In genomic region chr2:128027278-128027800, GRCh38 we compare ENCODE assay signal across 8 cellular contexts. TPM values are rescaled to one million over a fixed set of nuclear protein-coding genes. Genes with fewer than 3 reads are reported as not detected.
DNase-seq lines count a peak whose midpoint lies in the region; ATAC-seq and TF ChIP-seq lines count a peak whose summit lies in the region.

No MANE protein-coding gene starts in this region.

- intact Hi-C loops in CD14-positive monocyte (cut with micrococcal nuclease) (loop anchor here (5.0 to 10.0 kb wide), 4 partner anchors 65 to 505 kb away; partner anchors contain the start of genes AMMECR1L (in 1 of the 2) and UGGT1 (in 1 of the 2)), dorsolateral prefrontal cortex (cut with DNase I) (loop anchor here (5.0 to 10.0 kb wide), 5 partner anchors 65 to 325 kb away; partner anchors contain the start of genes SFT2D3 (in 2 of the 2), UGGT1 (in 2 of the 2) and AMMECR1L (in 1 of the 2)), lower leg skin (cut with DNase I; ENCODE audit: low total_unique reads) (no loop called here)
- intact Hi-C loops in activated CD4-positive, alpha-beta memory T cell treated with anti-CD3 and anti-CD28 coated beads for 36 hours (cut with micrococcal nuclease), result loop anchor here (1.0 to 10.0 kb wide), 7 partner anchors 141 to 943 kb away; partner anchors contain the start of genes HS6ST1, IWS1, MAP3K2 and POLR2D

- H3K9me3 Mint-ChIP-seq in CD14-positive monocyte, result peaks cover 3 to 10% (median 8%) of the 10 kb centered on the region in 7 donors
- peaks cover 4% of the 10 kb centered on the region for H3K9me3 Mint-ChIP-seq in activated CD4-positive, alpha-beta memory T cell treated with anti-CD3 and anti-CD28 coated beads for 36 hours

- peak; percentile 81 for ATAC-seq in GM19455 (IDR thresholded peaks at IDR 0.05; ENCODE audit: unreplicated experiment)
- ATAC-seq in HG03575 (IDR thresholded peaks at IDR 0.05; ENCODE audit: extremely low read depth, insufficient number of reproducible peaks, low FRiP score, unreplicated experiment), result peak; percentile 43

- DNase-seq in CD14-positive monocyte (ENCODE audit: low spot score) (peak; percentile 99), NCI-H774 (lab: John Stamatoyannopoulos, UW) (peak; percentile 97), dorsolateral prefrontal cortex (peak; percentile 98 to 100 (median 99)), lower leg skin (ENCODE audit: low spot score in 2 of 2) (peak; percentile 99 to 100)
- DNase-seq in activated CD4-positive, alpha-beta memory T cell treated with anti-CD3 and anti-CD28 coated beads for 36 hours, result peak; percentile 100
- DNase-seq in stimulated activated CD4-positive, alpha-beta T cell treated with anti-CD3 and anti-CD28 coated beads, Interleukin-4, amount 100 ng/mL, for 24 hours, result peak; percentile 98

- peak overlapping the region; percentile 77 to 91 (median 89) for H3K27ac Mint-ChIP-seq in CD14-positive monocyte
- H3K27ac Mint-ChIP-seq in activated CD4-positive, alpha-beta memory T cell treated with anti-CD3 and anti-CD28 coated beads for 36 hours, result peak overlapping the region; percentile 80

- no peak for TF ChIP-seq CTCF in CD14-positive monocyte (IDR thresholded peaks at IDR 0.05)
- no peak for TF ChIP-seq CTCF in dorsolateral prefrontal cortex (IDR thresholded peaks at IDR 0.05 in 54 of 56, conservative IDR thresholded peaks at IDR 0.05 in 2 of 56; ENCODE audit: low read depth in 1 of 56, partially characterized antibody in 56 of 56)
- TF ChIP-seq CTCF in lower leg skin (IDR thresholded peaks at IDR 0.05), result no peak

- H3K4me3 ChIP-seq in dorsolateral prefrontal cortex, result peak overlapping the region; percentile 72 to 98 (median 92)
- H3K4me3 ChIP-seq in lower leg skin (ENCODE audit: low read depth, poor library complexity, severe bottlenecking), result peak overlapping the region; percentile 78

- peak overlapping the region; percentile 85 to 88 for H3K4me3 Mint-ChIP-seq in CD14-positive monocyte
- peak overlapping the region; percentile 97 for H3K4me3 Mint-ChIP-seq in activated CD4-positive, alpha-beta memory T cell treated with anti-CD3 and anti-CD28 coated beads for 36 hours

- POLR2A ChIA-PET in activated CD4-positive, alpha-beta memory T cell treated with anti-CD3 and anti-CD28 coated beads for 36 hours (lab: Charles Lee), result interaction anchor here (2.2 kb wide), 1 partner anchor 64 kb away, joined by 17 read pairs; the partner anchor contains the start of gene UGGT1

- WGBS in lower leg skin, 2 donors, result 0% methylated on average over 9 to 14 of the region's 51 CpGs

- peak overlapping the region; percentile 70 to 98 (median 95) for H3K27ac ChIP-seq in dorsolateral prefrontal cortex

- H3K4me1 Mint-ChIP-seq in CD14-positive monocyte, result peaks cover 22% of the 10 kb centered on the region
- peaks cover 16% of the 10 kb centered on the region for H3K4me1 Mint-ChIP-seq in activated CD4-positive, alpha-beta memory T cell treated with anti-CD3 and anti-CD28 coated beads for 36 hours (ENCODE audit: low read depth)

- H3K27me3 ChIP-seq in dorsolateral prefrontal cortex, result no peaks in the 10 kb centered on the region

- no peak for TF ChIP-seq POLR2A in lower leg skin (IDR thresholded peaks at IDR 0.05)

- peaks cover 0 to 4% (median 4%) of the 10 kb centered on the region in 3 donors for H3K27me3 Mint-ChIP-seq in CD14-positive monocyte (ENCODE audit: low read depth in 3 of 3)
- no peaks in the 10 kb centered on the region for H3K27me3 Mint-ChIP-seq in activated CD4-positive, alpha-beta memory T cell treated with anti-CD3 and anti-CD28 coated beads for 36 hours

- peaks cover 6 to 16% of the 10 kb centered on the region in 2 donors for H3K36me3 Mint-ChIP-seq in CD14-positive monocyte
- H3K36me3 Mint-ChIP-seq in activated CD4-positive, alpha-beta memory T cell treated with anti-CD3 and anti-CD28 coated beads for 36 hours, result peaks cover 2% of the 10 kb centered on the region

- CTCF ChIA-PET in activated CD4-positive, alpha-beta memory T cell treated with anti-CD3 and anti-CD28 coated beads for 36 hours (lab: Charles Lee), result no interaction called here

RNA-seq across cellular contexts. Expression of gene SAP130, which starts 0.5 kb away (rescaled TPM):
- polyA plus RNA-seq in CD14-positive monocyte, result 1 to 10 TPM; 2.8 to 6.4 TPM
- 10 to 100 TPM; 21.8 to 25.7 TPM for total RNA-seq in activated CD4-positive, alpha-beta memory T cell treated with anti-CD3 and anti-CD28 coated beads for 36 hours
- total RNA-seq in dorsolateral prefrontal cortex (10 to 100 TPM; 19.5 to 34.2 (median 27.2) TPM), lower leg skin (10 to 100 TPM in 3 of 4 donors, 1 to 10 TPM in 1; 8.9 to 44.0 (median 11.7) TPM)

Comparison
In these comparisons a context has a peak if more than half of its experiments do, and no peak if none do; other contexts are left out.
1. Peak in every context shown above with its lines: DNase-seq, ATAC-seq, H3K4me3 ChIP-seq and H3K27ac ChIP-seq.